Comparison of ENCODE assay signal across 2 cellular contexts in the genomic region with DNA sequence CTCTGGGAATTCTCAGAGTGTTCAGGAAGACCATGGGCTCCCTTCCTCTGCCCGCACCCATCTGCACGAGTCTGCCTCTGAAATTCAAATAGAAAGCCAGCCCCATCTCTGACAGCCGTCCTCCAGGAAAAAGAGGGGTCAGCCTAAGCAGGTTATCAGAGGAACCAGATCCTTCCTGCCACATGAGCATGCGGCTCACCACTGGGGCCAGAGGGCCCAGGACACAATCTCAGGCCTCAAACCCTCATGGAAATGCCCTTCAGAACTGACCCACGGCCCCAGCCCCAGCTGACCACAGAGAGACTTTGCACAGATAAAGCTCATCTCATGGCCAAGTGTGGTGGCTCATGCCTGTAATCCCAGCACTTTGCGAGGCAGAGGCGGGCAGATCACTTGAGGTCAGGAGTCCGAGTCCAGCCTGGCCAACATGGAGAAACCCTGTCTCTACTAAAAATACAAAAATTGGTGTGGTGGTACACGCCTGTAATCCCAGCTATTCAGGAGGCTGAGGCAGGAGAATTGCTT.
TF ChIP-seq lines count a peak whose summit lies in the region.

No MANE protein-coding gene starts in this region.

TF ChIP-seq in IMR-90, 13 proteins besides CTCF, POLR2A, EP300 and RAD21:
- TF ChIP-seq, protein P1, sequence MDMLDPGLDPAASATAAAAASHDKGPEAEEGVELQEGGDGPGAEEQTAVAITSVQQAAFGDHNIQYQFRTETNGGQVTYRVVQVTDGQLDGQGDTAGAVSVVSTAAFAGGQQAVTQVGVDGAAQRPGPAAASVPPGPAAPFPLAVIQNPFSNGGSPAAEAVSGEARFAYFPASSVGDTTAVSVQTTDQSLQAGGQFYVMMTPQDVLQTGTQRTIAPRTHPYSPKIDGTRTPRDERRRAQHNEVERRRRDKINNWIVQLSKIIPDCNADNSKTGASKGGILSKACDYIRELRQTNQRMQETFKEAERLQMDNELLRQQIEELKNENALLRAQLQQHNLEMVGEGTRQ (IDR thresholded peaks at IDR 0.05; ENCODE audit: low read depth, low read length): no peak
- TF ChIP-seq NFE2L2 (IDR thresholded peaks at IDR 0.05; ENCODE audit: low read depth, low read length): no peak
- no peak for TF ChIP-seq MAFK (IDR thresholded peaks at IDR 0.05; ENCODE audit: low read depth, low read length)
- no peak for TF ChIP-seq RFX5 (IDR thresholded peaks at IDR 0.05; ENCODE audit: low read depth, low read length)
- no peak for TF ChIP-seq BHLHE40 (IDR thresholded peaks at IDR 0.05; ENCODE audit: low read depth, low read length)
- TF ChIP-seq CHD1 (IDR thresholded peaks at IDR 0.05; ENCODE audit: low read depth, low read length): no peak
- TF ChIP-seq MAZ (IDR thresholded peaks at IDR 0.05; ENCODE audit: borderline replicate concordance, low read depth, low read length): no peak
- no peak for TF ChIP-seq MXI1 (IDR thresholded peaks at IDR 0.05; ENCODE audit: borderline replicate concordance, low read depth, low read length)
- no peak for TF ChIP-seq RCOR1 (IDR thresholded peaks at IDR 0.05; ENCODE audit: insufficient replicate concordance, low read length)
- TF ChIP-seq, protein P2, sequence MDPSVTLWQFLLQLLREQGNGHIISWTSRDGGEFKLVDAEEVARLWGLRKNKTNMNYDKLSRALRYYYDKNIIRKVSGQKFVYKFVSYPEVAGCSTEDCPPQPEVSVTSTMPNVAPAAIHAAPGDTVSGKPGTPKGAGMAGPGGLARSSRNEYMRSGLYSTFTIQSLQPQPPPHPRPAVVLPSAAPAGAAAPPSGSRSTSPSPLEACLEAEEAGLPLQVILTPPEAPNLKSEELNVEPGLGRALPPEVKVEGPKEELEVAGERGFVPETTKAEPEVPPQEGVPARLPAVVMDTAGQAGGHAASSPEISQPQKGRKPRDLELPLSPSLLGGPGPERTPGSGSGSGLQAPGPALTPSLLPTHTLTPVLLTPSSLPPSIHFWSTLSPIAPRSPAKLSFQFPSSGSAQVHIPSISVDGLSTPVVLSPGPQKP (IDR thresholded peaks at IDR 0.05; ENCODE audit: borderline replicate concordance, low read depth, low read length): no peak
- TF ChIP-seq FOS (IDR thresholded peaks at IDR 0.05; ENCODE audit: low read depth, low read length): no peak
- TF ChIP-seq SMC3 (IDR thresholded peaks at IDR 0.05; ENCODE audit: low read depth, low read length): no peak
- TF ChIP-seq CEBPB (IDR thresholded peaks at IDR 0.05; ENCODE audit: low read depth, low read length): no peak

TF ChIP-seq in H1, 55 proteins besides CTCF, POLR2A, EP300 and RAD21:
- TF ChIP-seq POU5F1 (IDR thresholded peaks at IDR 0.05; ENCODE audit: low read depth, low read length) (no peak), CTBP2 (IDR thresholded peaks at IDR 0.05; ENCODE audit: borderline replicate concordance, insufficient read depth, insufficient read length, low read length) (no peak), YY1 (IDR thresholded peaks at IDR 0.05; ENCODE audit: low read depth, low read length) (no peak), SIRT6 (IDR thresholded peaks at IDR 0.05; ENCODE audit: low read length) (no peak), ASH2L (IDR thresholded peaks at IDR 0.05; ENCODE audit: low read length) (no peak), MAFK (IDR thresholded peaks at IDR 0.05; ENCODE audit: low read depth, low read length) (no peak), EZH2 (IDR thresholded peaks at IDR 0.05; ENCODE audit: low read depth, low read length, severe bottlenecking) (no peak), SAP30 (IDR thresholded peaks at IDR 0.05; ENCODE audit: insufficient read depth, insufficient replicate concordance, low read length) (no peak), CBX5 (IDR thresholded peaks at IDR 0.05; ENCODE audit: low read depth, low read length) (no peak), BACH1 (IDR thresholded peaks at IDR 0.05; ENCODE audit: low read length) (no peak), BCL11A (IDR thresholded peaks at IDR 0.05; ENCODE audit: low read depth in 2 of 2, low read length in 2 of 2) (no peak), KDM5A (IDR thresholded peaks at IDR 0.05; ENCODE audit: low read length) (no peak), BRCA1 (IDR thresholded peaks at IDR 0.05; ENCODE audit: low read depth, low read length) (no peak)
